Comparison of ENCODE assay signal across 1 cellular context in genomic region chr12:132094269-132094891, GRCh38.
TF ChIP-seq lines count a peak whose summit lies in the region.

No MANE protein-coding gene starts in this region.

TF ChIP-seq in HCT116, 20 proteins besides CTCF, POLR2A, EP300 and RAD21:
- no peak for TF ChIP-seq SRF (IDR thresholded peaks at IDR 0.05; ENCODE audit: low read depth)
- no peak for TF ChIP-seq ELF1 (IDR thresholded peaks at IDR 0.05; ENCODE audit: borderline replicate concordance, low read depth)
- no peak for TF ChIP-seq ZFX (IDR thresholded peaks at IDR 0.05)
- TF ChIP-seq TCF7L2 (IDR thresholded peaks at IDR 0.05; ENCODE audit: borderline replicate concordance, extremely low read depth, insufficient read depth, insufficient read length) = no peak
- TF ChIP-seq EGR1 (IDR thresholded peaks at IDR 0.05; ENCODE audit: low read depth) = no peak
- TF ChIP-seq, protein P1, sequence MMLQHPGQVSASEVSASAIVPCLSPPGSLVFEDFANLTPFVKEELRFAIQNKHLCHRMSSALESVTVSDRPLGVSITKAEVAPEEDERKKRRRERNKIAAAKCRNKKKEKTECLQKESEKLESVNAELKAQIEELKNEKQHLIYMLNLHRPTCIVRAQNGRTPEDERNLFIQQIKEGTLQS (IDR thresholded peaks at IDR 0.05) = no peak
- TF ChIP-seq ZNF274 (IDR thresholded peaks at IDR 0.05; ENCODE audit: low read depth, low read length) = no peak
- TF ChIP-seq EZH2phosphoT487 (IDR thresholded peaks at IDR 0.05; ENCODE audit: borderline replicate concordance) = no peak
- TF ChIP-seq, protein P2, sequence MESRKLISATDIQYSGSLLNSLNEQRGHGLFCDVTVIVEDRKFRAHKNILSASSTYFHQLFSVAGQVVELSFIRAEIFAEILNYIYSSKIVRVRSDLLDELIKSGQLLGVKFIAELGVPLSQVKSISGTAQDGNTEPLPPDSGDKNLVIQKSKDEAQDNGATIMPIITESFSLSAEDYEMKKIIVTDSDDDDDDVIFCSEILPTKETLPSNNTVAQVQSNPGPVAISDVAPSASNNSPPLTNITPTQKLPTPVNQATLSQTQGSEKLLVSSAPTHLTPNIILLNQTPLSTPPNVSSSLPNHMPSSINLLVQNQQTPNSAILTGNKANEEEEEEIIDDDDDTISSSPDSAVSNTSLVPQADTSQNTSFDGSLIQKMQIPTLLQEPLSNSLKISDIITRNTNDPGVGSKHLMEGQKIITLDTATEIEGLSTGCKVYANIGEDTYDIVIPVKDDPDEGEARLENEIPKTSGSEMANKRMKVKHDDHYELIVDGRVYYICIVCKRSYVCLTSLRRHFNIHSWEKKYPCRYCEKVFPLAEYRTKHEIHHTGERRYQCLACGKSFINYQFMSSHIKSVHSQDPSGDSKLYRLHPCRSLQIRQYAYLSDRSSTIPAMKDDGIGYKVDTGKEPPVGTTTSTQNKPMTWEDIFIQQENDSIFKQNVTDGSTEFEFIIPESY (IDR thresholded peaks at IDR 0.05; ENCODE audit: extremely low read depth, insufficient replicate concordance, low read length) = no peak
- no peak for TF ChIP-seq JUND (IDR thresholded peaks at IDR 0.05)
- no peak for TF ChIP-seq CEBPB (IDR thresholded peaks at IDR 0.05; ENCODE audit: low read depth)
- no peak for TF ChIP-seq POLR2AphosphoS5 (IDR thresholded peaks at IDR 0.05; ENCODE audit: low read depth, low read length)
- TF ChIP-seq SP1 (IDR thresholded peaks at IDR 0.05; ENCODE audit: low read depth) = no peak
- TF ChIP-seq SIN3A (IDR thresholded peaks at IDR 0.05; ENCODE audit: low read depth) = no peak
- TF ChIP-seq, protein P3, sequence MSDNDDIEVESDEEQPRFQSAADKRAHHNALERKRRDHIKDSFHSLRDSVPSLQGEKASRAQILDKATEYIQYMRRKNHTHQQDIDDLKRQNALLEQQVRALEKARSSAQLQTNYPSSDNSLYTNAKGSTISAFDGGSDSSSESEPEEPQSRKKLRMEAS (IDR thresholded peaks at IDR 0.05) = no peak
- no peak for TF ChIP-seq EZH2 (IDR thresholded peaks at IDR 0.05)
- no peak for TF ChIP-seq CBX3 (IDR thresholded peaks at IDR 0.05; ENCODE audit: low read depth)
- no peak for TF ChIP-seq YY1 (IDR thresholded peaks at IDR 0.05; ENCODE audit: extremely low read depth, insufficient replicate concordance, low read depth, low read length)
- TF ChIP-seq, protein P4, sequence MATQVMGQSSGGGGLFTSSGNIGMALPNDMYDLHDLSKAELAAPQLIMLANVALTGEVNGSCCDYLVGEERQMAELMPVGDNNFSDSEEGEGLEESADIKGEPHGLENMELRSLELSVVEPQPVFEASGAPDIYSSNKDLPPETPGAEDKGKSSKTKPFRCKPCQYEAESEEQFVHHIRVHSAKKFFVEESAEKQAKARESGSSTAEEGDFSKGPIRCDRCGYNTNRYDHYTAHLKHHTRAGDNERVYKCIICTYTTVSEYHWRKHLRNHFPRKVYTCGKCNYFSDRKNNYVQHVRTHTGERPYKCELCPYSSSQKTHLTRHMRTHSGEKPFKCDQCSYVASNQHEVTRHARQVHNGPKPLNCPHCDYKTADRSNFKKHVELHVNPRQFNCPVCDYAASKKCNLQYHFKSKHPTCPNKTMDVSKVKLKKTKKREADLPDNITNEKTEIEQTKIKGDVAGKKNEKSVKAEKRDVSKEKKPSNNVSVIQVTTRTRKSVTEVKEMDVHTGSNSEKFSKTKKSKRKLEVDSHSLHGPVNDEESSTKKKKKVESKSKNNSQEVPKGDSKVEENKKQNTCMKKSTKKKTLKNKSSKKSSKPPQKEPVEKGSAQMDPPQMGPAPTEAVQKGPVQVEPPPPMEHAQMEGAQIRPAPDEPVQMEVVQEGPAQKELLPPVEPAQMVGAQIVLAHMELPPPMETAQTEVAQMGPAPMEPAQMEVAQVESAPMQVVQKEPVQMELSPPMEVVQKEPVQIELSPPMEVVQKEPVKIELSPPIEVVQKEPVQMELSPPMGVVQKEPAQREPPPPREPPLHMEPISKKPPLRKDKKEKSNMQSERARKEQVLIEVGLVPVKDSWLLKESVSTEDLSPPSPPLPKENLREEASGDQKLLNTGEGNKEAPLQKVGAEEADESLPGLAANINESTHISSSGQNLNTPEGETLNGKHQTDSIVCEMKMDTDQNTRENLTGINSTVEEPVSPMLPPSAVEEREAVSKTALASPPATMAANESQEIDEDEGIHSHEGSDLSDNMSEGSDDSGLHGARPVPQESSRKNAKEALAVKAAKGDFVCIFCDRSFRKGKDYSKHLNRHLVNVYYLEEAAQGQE (IDR thresholded peaks at IDR 0.05; ENCODE audit: low read depth) = no peak
